ENCODE assay signal across 1 cellular context in genomic region chr2:20538308-20539132, GRCh38.
TF ChIP-seq lines count a peak whose summit lies in the region.

No MANE protein-coding gene starts in this region.

TF ChIP-seq in HepG2, 621 proteins besides CTCF, POLR2A, EP300 and RAD21 (continued from another document and continues in another):
- no peak; the same call in 1 of the 2 replicates for TF ChIP-seq AHDC1 (CRISPR knock-in tag; IDR thresholded peaks at IDR 0.05; ENCODE audit: borderline replicate concordance)
- peak; percentile 81 for TF ChIP-seq ATF2 (CRISPR knock-in tag; IDR thresholded peaks at IDR 0.05)
- TF ChIP-seq XBP1 (CRISPR knock-in tag; IDR thresholded peaks at IDR 0.05): peak; percentile 3; the same call in 1 of the 2 replicates
- TF ChIP-seq MXD3 (CRISPR knock-in tag; IDR thresholded peaks at IDR 0.05): no peak; the same call in 1 of the 2 replicates
- TF ChIP-seq BCL3 (CRISPR knock-in tag; IDR thresholded peaks at IDR 0.05): peak; percentile 54; the same call in 1 of the 2 replicates
- TF ChIP-seq ZNF782 (CRISPR knock-in tag; IDR thresholded peaks at IDR 0.05; ENCODE audit: borderline replicate concordance): peak; percentile 35; the same call in 1 of the 2 replicates
- peak; percentile 28; the same call in 1 of the 2 replicates for TF ChIP-seq REXO4 (CRISPR knock-in tag; IDR thresholded peaks at IDR 0.05; ENCODE audit: borderline replicate concordance)
- no peak for TF ChIP-seq ZNF251 (CRISPR knock-in tag; IDR thresholded peaks at IDR 0.05)
- peak; percentile 52 for TF ChIP-seq DMAP1 (CRISPR knock-in tag; IDR thresholded peaks at IDR 0.05)
- no peak for TF ChIP-seq EEA1 (CRISPR knock-in tag; IDR thresholded peaks at IDR 0.05; ENCODE audit: borderline replicate concordance)
- TF ChIP-seq ZNF235 (CRISPR knock-in tag; IDR thresholded peaks at IDR 0.05; ENCODE audit: borderline replicate concordance): peak; percentile 48; the same call in 1 of the 2 replicates
- no peak for TF ChIP-seq ATM (IDR thresholded peaks at IDR 0.05; ENCODE audit: borderline replicate concordance)
- peak; percentile 57 for TF ChIP-seq FOXK1 (CRISPR knock-in tag; IDR thresholded peaks at IDR 0.05; ENCODE audit: borderline replicate concordance, low read depth)
- peak; percentile 99 for TF ChIP-seq PITX1 (CRISPR knock-in tag; IDR thresholded peaks at IDR 0.05)
- TF ChIP-seq KAT7 (CRISPR knock-in tag; IDR thresholded peaks at IDR 0.05; ENCODE audit: borderline replicate concordance): peak; percentile 88; the same call in 1 of the 2 replicates
- TF ChIP-seq GTF2F1 (IDR thresholded peaks at IDR 0.05; ENCODE audit: low read length): no peak
- TF ChIP-seq ZNF773 (CRISPR knock-in tag; IDR thresholded peaks at IDR 0.05; ENCODE audit: borderline replicate concordance): no peak
- no peak; the same call in 1 of the 2 replicates for TF ChIP-seq ZKSCAN1 (IDR thresholded peaks at IDR 0.05; ENCODE audit: low read length)
- no peak for TF ChIP-seq ZNF253 (CRISPR knock-in tag; IDR thresholded peaks at IDR 0.05; ENCODE audit: borderline replicate concordance)
- TF ChIP-seq NAIF1 (CRISPR knock-in tag; IDR thresholded peaks at IDR 0.05; ENCODE audit: borderline replicate concordance): no peak
- TF ChIP-seq GZF1 (CRISPR knock-in tag; IDR thresholded peaks at IDR 0.05): no peak
- TF ChIP-seq ZKSCAN8 (CRISPR knock-in tag; IDR thresholded peaks at IDR 0.05; ENCODE audit: borderline replicate concordance): peak; percentile 60; the same call in 1 of the 2 replicates
- TF ChIP-seq ATF4 (CRISPR knock-in tag; IDR thresholded peaks at IDR 0.05): 0 out of 4 replicates have a peak, but pooled peaks of 1 of the 2 experiments have one; percentile 24
- TF ChIP-seq MYNN (CRISPR knock-in tag; IDR thresholded peaks at IDR 0.05; ENCODE audit: low read depth): no peak; the same call in 1 of the 2 replicates
- TF ChIP-seq SP4 (CRISPR knock-in tag; IDR thresholded peaks at IDR 0.05): peak; percentile 61; the same call in 1 of the 2 replicates
- TF ChIP-seq FLYWCH1 (CRISPR knock-in tag; IDR thresholded peaks at IDR 0.05): no peak
- no peak; the same call in 1 of the 2 replicates for TF ChIP-seq PRMT3 (CRISPR knock-in tag; IDR thresholded peaks at IDR 0.05; ENCODE audit: borderline replicate concordance, low read depth)
- peak; percentile 100 for TF ChIP-seq RXRA (CRISPR knock-in tag; IDR thresholded peaks at IDR 0.05)
- no peak for TF ChIP-seq ZIK1 (CRISPR knock-in tag; IDR thresholded peaks at IDR 0.05; ENCODE audit: borderline replicate concordance, low read depth)
- no peak for TF ChIP-seq GABPA (IDR thresholded peaks at IDR 0.05; ENCODE audit: low read depth, low read length)
- TF ChIP-seq GABPA (CRISPR knock-in tag; IDR thresholded peaks at IDR 0.05; ENCODE audit: low read depth): no peak; the same call in 1 of the 2 replicates
- no peak for TF ChIP-seq FOXK2 (IDR thresholded peaks at IDR 0.05)
- TF ChIP-seq POLR2AphosphoS5 (IDR thresholded peaks at IDR 0.05; ENCODE audit: low read depth, low read length): peak; percentile 89
- TF ChIP-seq JDP2 (CRISPR knock-in tag; IDR thresholded peaks at IDR 0.05; ENCODE audit: borderline replicate concordance): no peak
- TF ChIP-seq TGIF2 (CRISPR knock-in tag; IDR thresholded peaks at IDR 0.05): 0 out of 2 replicates have a peak, but pooled peaks have one; percentile 3
- no peak for TF ChIP-seq CSRNP2 (CRISPR knock-in tag; conservative IDR thresholded peaks at IDR 0.05; ENCODE audit: low read depth)
- no peak; the same call in 1 of the 2 replicates for TF ChIP-seq NCOA5 (CRISPR knock-in tag; IDR thresholded peaks at IDR 0.05)
- peak; percentile 75 for TF ChIP-seq NR2C2 (CRISPR knock-in tag; IDR thresholded peaks at IDR 0.05; ENCODE audit: borderline replicate concordance)
- peak; percentile 92 for TF ChIP-seq RBM39 (IDR thresholded peaks at IDR 0.05; ENCODE audit: low read depth, low read length, poor library complexity, severe bottlenecking)
- no peak for TF ChIP-seq GRHL1 (CRISPR knock-in tag; conservative IDR thresholded peaks at IDR 0.05)
- no peak for TF ChIP-seq HCFC1 (IDR thresholded peaks at IDR 0.05; ENCODE audit: low read depth, low read length)
- no peak for TF ChIP-seq ZNF10 (CRISPR knock-in tag; IDR thresholded peaks at IDR 0.05; ENCODE audit: borderline replicate concordance, low read depth)
- TF ChIP-seq KLF12 (CRISPR knock-in tag; IDR thresholded peaks at IDR 0.05; ENCODE audit: borderline replicate concordance): no peak; the same call in 1 of the 2 replicates
- TF ChIP-seq ZNF451 (CRISPR knock-in tag; IDR thresholded peaks at IDR 0.05): no peak
- no peak for TF ChIP-seq CAMTA2 (CRISPR knock-in tag; IDR thresholded peaks at IDR 0.05; ENCODE audit: borderline replicate concordance)
- peak; percentile 87 for TF ChIP-seq ZNF292 (CRISPR knock-in tag; IDR thresholded peaks at IDR 0.05; ENCODE audit: borderline replicate concordance, low read depth)
- peak; percentile 22; the same call in 1 of the 2 replicates for TF ChIP-seq KLF9 (CRISPR knock-in tag; IDR thresholded peaks at IDR 0.05; ENCODE audit: low read depth)
- no peak for TF ChIP-seq PHB2 (IDR thresholded peaks at IDR 0.05; ENCODE audit: partially characterized antibody)
- no peak; the same call in 1 of the 2 replicates for TF ChIP-seq TSC22D2 (CRISPR knock-in tag; IDR thresholded peaks at IDR 0.05; ENCODE audit: borderline replicate concordance)
- no peak for TF ChIP-seq FOXA1 (IDR thresholded peaks at IDR 0.05)
- TF ChIP-seq FOXA1 (CRISPR knock-in tag; IDR thresholded peaks at IDR 0.05): peak; percentile 65
- TF ChIP-seq ZNF576 (CRISPR knock-in tag; IDR thresholded peaks at IDR 0.05): no peak
